ENCODE assay signal across 8 cellular contexts in genomic region chrX:120250522-120251271, GRCh38. TPM values are rescaled to one million over a fixed set of nuclear protein-coding genes. Genes with fewer than 3 reads are reported as not detected.
A peak's percentile ranks its signal among the peaks of the same experiment; 100 is the strongest.
DNase-seq lines count a peak whose midpoint lies in the region; ATAC-seq, FAIRE-seq and TF ChIP-seq lines count a peak whose summit lies in the region.

TSS of gene ZBTB33 (plus strand) at chrX:120250812. CDS start at chrX:120253416, 2,604 bp downstream.

- FAIRE-seq in GM12892 (lab: Jason Lieb, UNC) = peak; percentile 78

- 0 to 46% (median 19%) methylated on average over 4 to 75 of the region's 75 CpGs for WGBS in adrenal gland, 4 donors
- 0 to 36% (median 17%) methylated on average over 69 to 75 of the region's 75 CpGs for WGBS in heart left ventricle, 4 donors
- WGBS in upper lobe of left lung, 2 donors = 0 to 43% methylated on average over 8 to 75 of the region's 75 CpGs

- H3K27ac ChIP-seq in adrenal gland = peak within 1 kb of the TSS; percentile 64 to 93 (median 86)
- H3K27ac ChIP-seq in heart left ventricle = peak within 1 kb of the TSS; percentile 55 to 94 (median 88)
- H3K27ac ChIP-seq in upper lobe of left lung = peak within 1 kb of the TSS; percentile 92 to 94 (median 93)

- H3K36me3 ChIP-seq in adrenal gland (replicated peaks in 1 of 2) (peaks cover 0 to 17% of the 10 kb centered on the region in 2 donors), heart left ventricle (peaks cover 0 to 26% (median 14%) of the 10 kb centered on the region in 9 donors), upper lobe of left lung (peaks cover 0 to 16% (median 0%) of the 10 kb centered on the region in 4 donors)

- no peak for TF ChIP-seq EP300 in upper lobe of left lung (IDR thresholded peaks at IDR 0.05)

- H3K9me3 ChIP-seq in adrenal gland (replicated peaks in 1 of 3) (no peaks in the 10 kb centered on the region), heart left ventricle (no peaks in the 10 kb centered on the region), upper lobe of left lung (no peaks in the 10 kb centered on the region)

- TF ChIP-seq POLR2A in GM12892 (IDR thresholded peaks at IDR 0.05; ENCODE audit: low read depth, low read length) (no peak; the same call in 1 of the 2 replicates), adrenal gland (IDR thresholded peaks at IDR 0.05) (peak; percentile 56 to 85), heart left ventricle (IDR thresholded peaks at IDR 0.05) (peak in 1 of 2 donors; percentile 8), upper lobe of left lung (IDR thresholded peaks at IDR 0.05) (peak in 3 of 4 donors; percentile 68 to 89 (median 75))

- ATAC-seq in HG02852 (IDR thresholded peaks at IDR 0.05; ENCODE audit: unreplicated experiment) (peak; percentile 94), heart left ventricle (peak; percentile 99 to 100 (median 99)), upper lobe of left lung (ENCODE audit: low FRiP score in 2 of 2) (peak; percentile 99 to 100)

- H3K4me3 ChIP-seq in adrenal gland (peak within 1 kb of the TSS in 3 of 4 donors; percentile 6 to 53 (median 43)), heart left ventricle (peak within 1 kb of the TSS; percentile 50 to 95 (median 72)), upper lobe of left lung (peak within 1 kb of the TSS; percentile 41 to 77 (median 58))

- no peaks in the 10 kb centered on the region for H3K4me1 ChIP-seq in adrenal gland (replicated peaks in 1 of 2)
- H3K4me1 ChIP-seq in heart left ventricle = peaks cover 0 to 14% (median 0%) of the 10 kb centered on the region in 12 donors
- no peaks in the 10 kb centered on the region for H3K4me1 ChIP-seq in upper lobe of left lung

- TF ChIP-seq CTCF in adrenal gland (IDR thresholded peaks at IDR 0.05) (peak; percentile 49 to 76 (median 60)), heart left ventricle (IDR thresholded peaks at IDR 0.05) (peak; percentile 44 to 80 (median 62)), upper lobe of left lung (IDR thresholded peaks at IDR 0.05) (peak; percentile 45 to 90 (median 86))

- no peaks in the 10 kb centered on the region for H3K27me3 ChIP-seq in adrenal gland
- peaks cover 0 to 3% (median 0%) of the 10 kb centered on the region in 9 donors for H3K27me3 ChIP-seq in heart left ventricle
- no peaks in the 10 kb centered on the region for H3K27me3 ChIP-seq in upper lobe of left lung

- intact Hi-C loops in adrenal gland (cut with DNase I) = no loop called here
- intact Hi-C loops in heart left ventricle (cut with DNase I) = loop anchor here in 4 of 10 donors (5.0 to 10.0 kb wide), 5 partner anchors 52 to 222 kb away; partner anchors contain the start of gene LAMP2 (in 1 of the 4)
- intact Hi-C loops in posterior cingulate gyrus (cut with DNase I) = loop anchor here (2.0 to 10.0 kb wide), 2 partner anchors 60 to 204 kb away; partner anchors contain the start of gene TMEM255A

- DNase-seq in GM12892 (ENCODE audit: insufficient read length) (peak; percentile 71), NCI-H1436 treated with DMSO at 0.1 percent for 48 hours (lab: John Stamatoyannopoulos, UW) (peak; percentile 91), T-helper 1 cell (peak; percentile 69 to 91 (median 78)), adrenal gland (peak; percentile 89 to 95 (median 92)), heart left ventricle (peak; percentile 91 to 94 (median 93)), posterior cingulate gyrus (peak; percentile 72 to 97 (median 80)), upper lobe of left lung (peak; percentile 90 to 96)

RNA-seq across cellular contexts. Expression of gene ZBTB33, which starts in this region (rescaled TPM):
- polyA plus RNA-seq in GM12892 (2012; ENCODE audit: missing spikeins) = 10.7 TPM
- total RNA-seq in adrenal gland = 10 to 100 TPM in 6 of 8 donors, 1 to 10 TPM in 2; 9.8 to 34.8 (median 14.7) TPM
- polyA plus RNA-seq in adrenal gland = 10 to 100 TPM in 1 of 3 donors, 1 to 10 TPM in 2; 1.9 to 14.4 (median 2.7) TPM
- 1 to 10 TPM; 5.3 to 8.9 (median 7.1) TPM for total RNA-seq in heart left ventricle
- 1 to 10 TPM; 1.6 to 5.2 TPM for polyA plus RNA-seq in heart left ventricle
- total RNA-seq in upper lobe of left lung = 10 to 100 TPM in 4 of 6 donors, 1 to 10 TPM in 2; 5.0 to 18.6 (median 12.6) TPM

Comparison
In these comparisons a context has a peak if more than half of its experiments do, and no peak if none do; other contexts are left out.
1. Peak in every context shown above with its lines: DNase-seq, ATAC-seq, H3K4me3 ChIP-seq and H3K27ac ChIP-seq.